Comparison of ENCODE assay signal across 19 cellular contexts in the genomic region with DNA sequence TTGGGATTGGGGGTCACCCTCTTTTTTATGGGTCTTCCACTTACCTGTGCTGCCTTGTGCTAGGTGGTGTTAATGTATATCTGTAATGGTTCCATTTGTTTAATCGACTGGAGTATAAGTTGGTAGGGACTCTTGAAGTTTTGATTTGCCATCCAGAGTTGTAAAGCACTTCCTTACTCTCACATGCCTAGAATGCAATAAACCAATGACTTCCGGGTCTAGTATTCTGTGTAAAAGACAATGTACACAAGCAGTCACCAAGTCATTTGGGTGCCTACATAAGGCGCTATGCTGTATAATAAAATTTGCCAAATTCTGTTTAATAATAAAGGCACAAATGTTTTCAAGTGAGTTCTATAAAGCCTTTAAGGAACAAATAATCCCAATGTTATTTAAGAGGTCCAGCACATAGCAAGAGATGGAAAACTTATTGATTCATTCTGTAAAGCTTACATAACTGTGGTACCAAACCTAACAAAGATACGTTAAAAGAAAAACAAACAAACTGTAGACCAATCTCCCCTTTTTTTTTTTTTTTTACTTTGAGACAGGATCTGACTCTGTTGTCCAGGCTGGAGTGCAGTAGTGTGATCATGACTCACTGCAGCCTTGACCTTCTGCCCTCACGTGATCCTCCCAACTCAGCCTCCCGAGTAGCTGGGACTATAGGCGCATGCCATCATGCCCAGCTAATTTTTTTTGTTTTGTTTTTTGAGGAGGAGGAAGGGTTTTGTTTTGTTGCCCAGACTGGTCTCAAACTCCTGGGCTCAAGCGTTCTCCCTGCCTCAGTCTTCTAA. TPM values are rescaled to one million over a fixed set of nuclear protein-coding genes. Genes with fewer than 3 reads are reported as not detected.
A peak's percentile ranks its signal among the peaks of the same experiment; 100 is the strongest.
DNase-seq lines count a peak whose midpoint lies in the region; ATAC-seq, FAIRE-seq and TF ChIP-seq lines count a peak whose summit lies in the region.
"Had no signal": no experiment of that assay in that cellular context is flagged by ENCODE, and none has a peak within 500 bp of the region (broad histone marks: within the 10 kb centered on the region; RNA-seq: fewer than 3 reads in every experiment).

No MANE protein-coding gene starts in this region.

- BruUV-seq in Calu3 (replicated peaks; lab: Mats Ljungman, UMichigan) = TSS peak; percentile 21

- no peak for TF ChIP-seq CTCF in Calu3 (IDR thresholded peaks at IDR 0.05; ENCODE audit: unreplicated experiment)
- no peak for TF ChIP-seq CTCF in mucosa of descending colon (IDR thresholded peaks at IDR 0.05)
- no peak for TF ChIP-seq CTCF in kidney (IDR thresholded peaks at IDR 0.05; ENCODE audit: borderline replicate concordance, extremely low read depth, insufficient read depth)

- FAIRE-seq in colon (lab: Jason Lieb, UNC) = peak; percentile 68
- FAIRE-seq in kidney (lab: Jason Lieb, UNC) = no peak
- FAIRE-seq: G401.6, GM12891 had no signal

- no peaks in the 10 kb centered on the region for H3K4me1 ChIP-seq in mucosa of descending colon (ENCODE audit: low read depth)
- H3K4me1 ChIP-seq in kidney (ENCODE audit: control insufficient read depth in 1 of 2, insufficient read depth in 1 of 2, low read depth in 1 of 2, low read length in 2 of 2) = no peaks in the 10 kb centered on the region

- peak; percentile 90 for ATAC-seq in mucosa of descending colon
- ATAC-seq in GM19463 (IDR thresholded peaks at IDR 0.05; ENCODE audit: unreplicated experiment) = no peak
- ATAC-seq: GM23338, Panc1, Right ventricle myocardium inferior had no signal

- H3K4me3 ChIP-seq in mucosa of descending colon (no peak overlapping the region), kidney (ENCODE audit: low read length in 2 of 2) (no peak overlapping the region)
- H3K4me3 ChIP-seq: GM23338 had no signal

- CTCF ChIA-PET in Calu3 (lab: Charles Lee) = no interaction called here

- H3K9me3 Mint-ChIP-seq in Calu3 (ENCODE audit: low read depth, unreplicated experiment) = no peaks in the 10 kb centered on the region
- H3K9me3 Mint-ChIP-seq: GM23338 had no signal

- no peaks in the 10 kb centered on the region for H3K9me3 ChIP-seq in mucosa of descending colon
- H3K9me3 ChIP-seq in kidney (ENCODE audit: control insufficient read depth in 1 of 2, low read length in 2 of 2) = no peaks in the 10 kb centered on the region
- H3K9me3 ChIP-seq: Caco-2 had no signal

- DNase-seq in Calu3 = no peak
- peak; percentile 51 for DNase-seq in M059J (ENCODE audit: low read depth)
- DNase-seq in mucosa of descending colon = peak in 1 of 3 donors; percentile 23
- no peak for DNase-seq in kidney
- DNase-seq in stimulated activated naive CD4-positive, alpha-beta T cell (lab: John Stamatoyannopoulos, UW) = no peak
- DNase-seq in GM19238 (ENCODE audit: insufficient read length, low spot score) = no peak
- DNase-seq: Caco-2, DMS53, NCI-H2029, NCI-H2171 treated with DMSO at 0.1 percent for 48 hours, NCI-H510A, NCI-H82 had no signal

- H3K27ac Mint-ChIP-seq in Calu3 (ENCODE audit: unreplicated experiment) = no peak overlapping the region
- H3K27ac Mint-ChIP-seq: GM23338 had no signal

- no peaks in the 10 kb centered on the region for H3K27me3 Mint-ChIP-seq in Calu3 (ENCODE audit: unreplicated experiment)

- intact Hi-C loops in Calu3 (cut with micrococcal nuclease; ENCODE audit: unreplicated experiment) (no loop called here), mucosa of descending colon (cut with DNase I, micrococcal nuclease) (no loop called here), kidney (cut with DNase I) (no loop called here)

- no peak overlapping the region for H3K9ac ChIP-seq in kidney (ENCODE audit: low read length in 2 of 2)

- peaks cover 6% of the 10 kb centered on the region for H3K36me3 Mint-ChIP-seq in Calu3 (ENCODE audit: insufficient read depth, unreplicated experiment)

- H3K36me3 ChIP-seq in mucosa of descending colon (ENCODE audit: low read depth) = no peaks in the 10 kb centered on the region
- peaks cover 0 to 7% of the 10 kb centered on the region in 2 donors for H3K36me3 ChIP-seq in kidney (ENCODE audit: control insufficient read depth in 1 of 2, insufficient read depth in 2 of 2, low read length in 2 of 2)

- no peak overlapping the region for H3K4me3 Mint-ChIP-seq in Calu3 (ENCODE audit: low read depth, unreplicated experiment)
- H3K4me3 Mint-ChIP-seq: GM23338 had no signal

- H3K4me1 Mint-ChIP-seq in Calu3 (ENCODE audit: low read depth, unreplicated experiment) = no peaks in the 10 kb centered on the region
- H3K4me1 Mint-ChIP-seq: GM23338 had no signal

- no peak overlapping the region for H3K27ac ChIP-seq in kidney (ENCODE audit: low read depth in 2 of 2, low read length in 2 of 2)

RNA-seq across cellular contexts. Expression of gene HPRT1, which starts 41.5 kb away (rescaled TPM):
- total RNA-seq in Calu3 (2022) (64.8 and 75.0 TPM in 2 replicates), mucosa of descending colon (10 to 100 TPM; 15.0 to 25.4 (median 19.6) TPM), kidney (57.8 TPM)
- total RNA-seq in M059J (2014; rRNA removed; shearing (Covaris generic)) = 25.0 and 51.9 TPM in 2 replicates
- 75.0 TPM for polyA plus RNA-seq in kidney (ENCODE audit: insufficient read depth, low read depth, low replicate concordance)

RNA-seq across cellular contexts. Expression of gene PHF6, which starts 45.4 kb away (rescaled TPM):
- total RNA-seq in Calu3 (2022) (42.0 and 42.4 TPM in 2 replicates), mucosa of descending colon (10 to 100 TPM; 15.0 to 19.7 (median 18.9) TPM), kidney (22.6 TPM)
- 40.7 and 57.9 TPM in 2 replicates for total RNA-seq in M059J (2014; rRNA removed; shearing (Covaris generic))
- 7.0 TPM for polyA plus RNA-seq in kidney (ENCODE audit: insufficient read depth, low read depth, low replicate concordance)
